8 cellular contexts compared by ENCODE assay signal in the genomic region with DNA sequence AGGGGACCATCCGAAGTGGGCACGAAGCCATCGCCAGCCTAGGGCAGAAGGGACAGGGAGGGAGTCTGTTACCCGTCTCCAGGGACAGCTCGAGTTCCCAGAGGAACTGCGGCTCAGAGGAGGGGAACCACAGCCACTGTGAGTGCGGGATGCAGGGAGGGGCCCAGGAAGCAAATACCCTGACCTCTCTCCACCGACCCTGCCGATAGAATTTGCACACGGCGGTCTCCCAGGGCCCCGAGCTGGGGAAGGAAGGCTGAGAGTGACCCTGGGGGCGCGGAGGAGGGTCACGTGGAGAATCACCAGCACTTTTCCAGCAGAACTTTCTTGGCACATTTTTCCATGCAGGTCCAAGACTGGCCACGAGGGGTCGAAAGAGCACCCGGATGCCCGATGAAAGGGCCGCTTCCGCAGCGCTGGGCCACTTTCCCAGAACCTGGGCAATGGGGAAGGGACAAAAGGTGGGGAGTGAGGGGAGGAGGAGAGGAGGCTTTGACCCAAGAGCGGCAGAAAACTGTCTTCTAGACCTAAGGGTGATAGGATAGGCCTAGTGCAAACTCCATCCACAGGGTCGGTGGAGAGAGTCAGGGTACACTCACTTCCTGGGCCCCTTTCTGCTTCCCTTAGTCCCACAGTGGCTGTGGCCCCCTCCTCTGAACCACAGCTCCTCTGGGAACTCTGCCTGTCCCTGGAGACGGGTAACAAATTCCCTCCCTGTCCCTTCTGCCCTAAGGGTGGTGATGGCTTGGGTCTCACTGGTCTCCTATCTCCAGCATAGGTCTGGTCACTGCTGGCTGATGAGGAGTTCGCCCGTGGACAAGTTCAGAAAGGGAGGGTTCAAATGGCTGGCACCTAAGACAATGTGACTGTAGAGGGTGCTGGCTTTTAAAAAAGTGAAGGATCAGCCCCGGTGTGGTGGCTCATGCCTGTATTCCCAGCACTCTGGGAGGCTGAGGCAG. TPM values are rescaled to one million over a fixed set of nuclear protein-coding genes. Genes with fewer than 3 reads are reported as not detected.
DNase-seq lines count a peak whose midpoint lies in the region; ATAC-seq and TF ChIP-seq lines count a peak whose summit lies in the region.

No MANE protein-coding gene starts in this region.

- peak overlapping the region; percentile 78 for H2AFZ ChIP-seq in osteoblast (ENCODE audit: low read length)

- H3K27me3 Mint-ChIP-seq in CD4-positive, alpha-beta T cell, result peaks cover 16% of the 10 kb centered on the region

- POLR2A ChIA-PET in CD4-positive, alpha-beta T cell (lab: Charles Lee), result interaction anchor here (2.7 kb wide), 1 partner anchor 34 kb away, joined by 10 read pairs; no protein-coding TSS in a partner anchor

- H3K27ac Mint-ChIP-seq in CD4-positive, alpha-beta T cell, result no peak overlapping the region

- intact Hi-C loops in CD4-positive, alpha-beta T cell (cut with DNase I, micrococcal nuclease), result loop anchor here (1.0 kb wide), 1 partner anchor 36 kb away; no protein-coding TSS in a partner anchor
- intact Hi-C loops in adrenal gland (cut with DNase I) (loop anchor here in 1 of 2 donors (2.0 kb wide), 1 partner anchor 35 kb away; no protein-coding TSS in a partner anchor), Right ventricle myocardium superior (cut with DNase I) (loop anchor here (2.0 kb wide), 1 partner anchor 35 kb away; no protein-coding TSS in a partner anchor)

- H3K9me3 ChIP-seq in CD4-positive, alpha-beta T cell (ENCODE audit: control insufficient read depth, low read length), result no peaks in the 10 kb centered on the region
- H3K9me3 ChIP-seq in RWPE2 (ENCODE audit: severe bottlenecking) (no peaks in the 10 kb centered on the region), adrenal gland (replicated peaks in 1 of 3) (no peaks in the 10 kb centered on the region), osteoblast (ENCODE audit: low read depth, low read length) (no peaks in the 10 kb centered on the region)

- H3K4me3 ChIP-seq in RWPE2 (ENCODE audit: severe bottlenecking) (no peak overlapping the region), adrenal gland (peak overlapping the region in 1 of 4 donors; percentile 49), osteoblast (ENCODE audit: insufficient read depth, low read length) (peak overlapping the region; percentile 66)

- ATAC-seq in CD4-positive, alpha-beta T cell (ENCODE audit: poor library complexity), result peak; percentile 48
- peak; percentile 62 for ATAC-seq in RWPE2 (ENCODE audit: low read depth)
- peak; percentile 86 for ATAC-seq in Right ventricle myocardium superior (ENCODE audit: poor library complexity)

- peaks cover 44% of the 10 kb centered on the region for H3K36me3 Mint-ChIP-seq in CD4-positive, alpha-beta T cell (ENCODE audit: low read depth)

- 12 to 13% (median 13%) methylated on average over 22 to 28 of the region's 28 CpGs for WGBS in adrenal gland, 4 donors

- no peak for TF ChIP-seq POLR2A in adrenal gland (IDR thresholded peaks at IDR 0.05)

- H3K27ac ChIP-seq in CD4-positive, alpha-beta T cell (ENCODE audit: low read depth, low read length), result no peak overlapping the region
- H3K27ac ChIP-seq in RWPE2 (ENCODE audit: poor library complexity, severe bottlenecking) (no peak overlapping the region), adrenal gland (peak overlapping the region in 2 of 5 donors; percentile 24 to 72), osteoblast (ENCODE audit: low read depth, low read length) (no peak overlapping the region)

- H3K36me3 ChIP-seq in RWPE2 (ENCODE audit: low read depth) (peaks cover 26% of the 10 kb centered on the region), adrenal gland (replicated peaks in 1 of 2) (peaks cover 0 to 28% of the 10 kb centered on the region in 2 donors), osteoblast (ENCODE audit: insufficient read depth, low read length) (peaks cover 17% of the 10 kb centered on the region)

- TF ChIP-seq CTCF in CD4-positive, alpha-beta T cell (IDR thresholded peaks at IDR 0.05), result peak; percentile 89
- TF ChIP-seq CTCF in RWPE2 (IDR thresholded peaks at IDR 0.05; ENCODE audit: poor library complexity, severe bottlenecking), result peak; percentile 91
- TF ChIP-seq CTCF in adrenal gland (IDR thresholded peaks at IDR 0.05), result peak; percentile 88 to 95 (median 93)
- peak; percentile 87 for TF ChIP-seq CTCF in osteoblast (IDR thresholded peaks at IDR 0.05; ENCODE audit: extremely low read depth, low read depth, low read length)

- H4K20me1 ChIP-seq in osteoblast (ENCODE audit: insufficient read depth, low read length), result no peaks in the 10 kb centered on the region

- H3K27me3 ChIP-seq in CD4-positive, alpha-beta T cell (ENCODE audit: control insufficient read depth, insufficient read depth, low read length), result peaks cover 16% of the 10 kb centered on the region
- no peaks in the 10 kb centered on the region for H3K27me3 ChIP-seq in RWPE2 (ENCODE audit: insufficient read depth, poor library complexity, severe bottlenecking)
- no peaks in the 10 kb centered on the region for H3K27me3 ChIP-seq in adrenal gland
- H3K27me3 ChIP-seq in osteoblast (ENCODE audit: insufficient read depth, low read length), result peaks cover 3% of the 10 kb centered on the region

- CTCF ChIA-PET in CD4-positive, alpha-beta T cell (lab: Charles Lee), result interaction anchor here (1.7 kb wide), 1 partner anchor 35 kb away, joined by 5 read pairs; no protein-coding TSS in a partner anchor

- no peaks in the 10 kb centered on the region for H3K79me2 ChIP-seq in osteoblast (ENCODE audit: insufficient read depth, low read length)

- H3K4me1 ChIP-seq in RWPE2 (ENCODE audit: insufficient read depth, poor library complexity, severe bottlenecking), result peaks cover 2% of the 10 kb centered on the region
- H3K4me1 ChIP-seq in adrenal gland (replicated peaks in 1 of 2), result peaks cover 3 to 5% of the 10 kb centered on the region in 2 donors
- peaks cover 9% of the 10 kb centered on the region for H3K4me1 ChIP-seq in osteoblast (ENCODE audit: insufficient read depth, low read length)

- peak in 8 of 10 experiments; percentile 11 to 56 (median 26) for DNase-seq in CD4-positive, alpha-beta T cell
- DNase-seq in HT1080 (ENCODE audit: low read depth) (peak; percentile 74), RWPE2 (ENCODE audit: low spot score) (no peak), adrenal gland (peak; percentile 82 to 92 (median 85)), Right ventricle myocardium superior (peak; percentile 86), osteoblast (ENCODE audit: insufficient read length, low spot score, missing footprints) (peak; percentile 94), SIG-M5 treated with dmso at 0.1 percent for 504 hours (lab: John Stamatoyannopoulos, UW; ENCODE audit: unreplicated experiment) (no peak), SKM-1 (lab: John Stamatoyannopoulos, UW; ENCODE audit: unreplicated experiment) (no peak)

- no peaks in the 10 kb centered on the region for H3K4me1 Mint-ChIP-seq in CD4-positive, alpha-beta T cell (ENCODE audit: low read depth)

- peak overlapping the region; percentile 88 for H3K4me2 ChIP-seq in osteoblast (ENCODE audit: insufficient read depth, low read length)

- no peak overlapping the region for H3K4me3 Mint-ChIP-seq in CD4-positive, alpha-beta T cell

- no peaks in the 10 kb centered on the region for H3K9me3 Mint-ChIP-seq in CD4-positive, alpha-beta T cell

RNA-seq across cellular contexts. Expression of a gene that starts 5.3 kb away (rescaled TPM):
- not detected for total RNA-seq in CD4-positive, alpha-beta T cell
- 0.03 and 0.10 TPM in 2 replicates for total RNA-seq in HT1080 (2014; rRNA removed; shearing (Covaris generic))
- 0.21 and 0.53 TPM in 2 replicates for polyA plus RNA-seq in HT1080 (2015; cell fraction: cytosol; rRNA removed)
- 0.18 and 0.88 TPM in 2 replicates for polyA plus RNA-seq in HT1080 (2015; cell fraction: nucleus; rRNA removed)
- total RNA-seq in adrenal gland (1 to 10 TPM; 1.6 to 7.8 (median 3.6) TPM), Right ventricle myocardium superior (5.3 TPM), osteoblast (not detected in 2 replicates)
- 10 to 100 TPM in 1 of 3 donors, 1 to 10 TPM in 2; 7.6 to 11.3 (median 9.6) TPM for polyA plus RNA-seq in adrenal gland

RNA-seq across cellular contexts. Expression of a gene that starts 22.7 kb away (rescaled TPM):
- 1 to 10 TPM; 3.1 to 3.2 TPM for total RNA-seq in CD4-positive, alpha-beta T cell
- 12.4 and 14.3 TPM in 2 replicates for total RNA-seq in HT1080 (2014; rRNA removed; shearing (Covaris generic))
- polyA plus RNA-seq in HT1080 (2015; cell fraction: cytosol; rRNA removed), result 10.7 and 14.2 TPM in 2 replicates
- polyA plus RNA-seq in HT1080 (2015; cell fraction: nucleus; rRNA removed), result 8.8 and 10.3 TPM in 2 replicates
- total RNA-seq in adrenal gland, result 10 to 100 TPM in 7 of 8 donors, 1 to 10 TPM in 1; 7.5 to 34.1 (median 17.4) TPM
- polyA plus RNA-seq in adrenal gland, result 10 to 100 TPM in 1 of 3 donors, 1 to 10 TPM in 2; 4.3 to 19.7 (median 7.3) TPM
- 22.8 TPM for total RNA-seq in Right ventricle myocardium superior
- 7.1 and 7.6 TPM in 2 replicates for total RNA-seq in osteoblast

RNA-seq across cellular contexts. Expression of a gene that starts 31.8 kb away (rescaled TPM):
- total RNA-seq in CD4-positive, alpha-beta T cell, result 10 to 100 TPM; 29.2 to 30.4 TPM
- 18.8 and 28.4 TPM in 2 replicates for total RNA-seq in HT1080 (2014; rRNA removed; shearing (Covaris generic))
- 30.7 and 32.6 TPM in 2 replicates for polyA plus RNA-seq in HT1080 (2015; cell fraction: cytosol; rRNA removed)
- polyA plus RNA-seq in HT1080 (2015; cell fraction: nucleus; rRNA removed), result 102 and 116 TPM in 2 replicates
- 100 to 1,000 TPM in 4 of 8 donors, 10 to 100 TPM in 4; 65.4 to 139 (median 97.4) TPM for total RNA-seq in adrenal gland
- 10 to 100 TPM; 22.8 to 88.9 (median 78.9) TPM for polyA plus RNA-seq in adrenal gland
- 30.6 TPM for total RNA-seq in Right ventricle myocardium superior
- total RNA-seq in osteoblast, result 10.1 and 11.8 TPM in 2 replicates

Comparison
In these comparisons a context has a peak if more than half of its experiments do, and no peak if none do; other contexts are left out.
1. DNase-seq: peak in CD4-positive, alpha-beta T cell (8 of 10), HT1080 (single experiment), adrenal gland (7 of 7), Right ventricle myocardium superior (single experiment) and osteoblast (single experiment); none in RWPE2 (single experiment), SIG-M5 treated with dmso at 0.1 percent for 504 hours (single experiment) and SKM-1 (single experiment).
2. Peak in every context shown above with its lines, with median percentiles within 50 percentile points of each other: ATAC-seq and CTCF ChIP-seq.